Comparison of ENCODE assay signal across 24 cellular contexts in genomic region chr2:133516405-133517028, GRCh38. TPM values are rescaled to one million over a fixed set of nuclear protein-coding genes. Genes with fewer than 3 reads are reported as not detected.
"Had no signal": no experiment of that assay in that cellular context is flagged by ENCODE, and none has a peak within 500 bp of the region (broad histone marks: within the 10 kb centered on the region; RNA-seq: fewer than 3 reads in every experiment).

No MANE protein-coding gene starts in this region.

- H3K4me2 ChIP-seq: SK-N-SH had no signal

- H3K4me1 ChIP-seq: ascending aorta, body of pancreas had no signal

- ATAC-seq: activated T-helper 17 cell treated with anti-CD3 and anti-CD28 coated beads, Interleukin-2, amount 50 U/mL, for 72 hours; body of pancreas; Right ventricle myocardium inferior had no signal

- H3K36me3 ChIP-seq: ascending aorta had no signal

- H3K27me3 ChIP-seq: ascending aorta, body of pancreas had no signal

- FAIRE-seq: bronchial epithelial cell had no signal

- H3K27ac ChIP-seq: ascending aorta, body of pancreas, VCaP had no signal

- H3K4me3 ChIP-seq: ascending aorta, body of pancreas had no signal

- H3K9ac ChIP-seq: SK-N-SH had no signal

- DNase-seq: activated CD4-positive, alpha-beta memory T cell treated with anti-CD3 and anti-CD28 coated beads for 36 hours; activated CD4-positive, alpha-beta T cell treated with anti-CD3 and anti-CD28 coated beads, Interleukin-2, amount 10 ng/mL, durations not matched to agents 7 days and 5 days; activated CD4-positive, CD25-positive, alpha-beta regulatory T cell; activated CD8-positive, alpha-beta memory T cell treated with anti-CD3 and anti-CD28 coated beads for 24 hours; activated gamma-delta T cell treated with Interleukin-2 at 50 U/mL for 16 hours; activated T-cell treated with anti-CD3 and anti-CD28 coated beads, Interleukin-2, amount 50 U/mL, for 48 hours; amniotic stem cell; body of pancreas; central memory CD4-positive, alpha-beta T cell; Kasumi-1; NCI-H2171 treated with DMSO at 0.1 percent for 48 hours; NCI-H226; NCI-H526; NCI-H82; RPMI8226; SK-N-SH; T-helper 1 cell had no signal

- H3K9me3 ChIP-seq: ascending aorta, body of pancreas, SK-N-SH had no signal

RNA-seq across cellular contexts. Expression of gene NCKAP5, which starts 51.7 kb away (rescaled TPM):
- total RNA-seq: activated CD4-positive, alpha-beta memory T cell treated with anti-CD3 and anti-CD28 coated beads for 36 hours; activated CD4-positive, alpha-beta T cell treated with anti-CD3 and anti-CD28 coated beads, Interleukin-2, amount 10 ng/mL, durations not matched to agents 7 days and 5 days; activated T-helper 17 cell treated with anti-CD3 and anti-CD28 coated beads, Interleukin-2, amount 50 U/mL, for 72 hours; OCI-LY7; T-helper 2 cell treated with Interferon-gamma antibody and Interleukin-4, amounts not matched to agents 100 ng/mL and 5 ng/mL, for 36 hours had no signal
